ENCODE assay signal across 1 cellular context in the genomic region with DNA sequence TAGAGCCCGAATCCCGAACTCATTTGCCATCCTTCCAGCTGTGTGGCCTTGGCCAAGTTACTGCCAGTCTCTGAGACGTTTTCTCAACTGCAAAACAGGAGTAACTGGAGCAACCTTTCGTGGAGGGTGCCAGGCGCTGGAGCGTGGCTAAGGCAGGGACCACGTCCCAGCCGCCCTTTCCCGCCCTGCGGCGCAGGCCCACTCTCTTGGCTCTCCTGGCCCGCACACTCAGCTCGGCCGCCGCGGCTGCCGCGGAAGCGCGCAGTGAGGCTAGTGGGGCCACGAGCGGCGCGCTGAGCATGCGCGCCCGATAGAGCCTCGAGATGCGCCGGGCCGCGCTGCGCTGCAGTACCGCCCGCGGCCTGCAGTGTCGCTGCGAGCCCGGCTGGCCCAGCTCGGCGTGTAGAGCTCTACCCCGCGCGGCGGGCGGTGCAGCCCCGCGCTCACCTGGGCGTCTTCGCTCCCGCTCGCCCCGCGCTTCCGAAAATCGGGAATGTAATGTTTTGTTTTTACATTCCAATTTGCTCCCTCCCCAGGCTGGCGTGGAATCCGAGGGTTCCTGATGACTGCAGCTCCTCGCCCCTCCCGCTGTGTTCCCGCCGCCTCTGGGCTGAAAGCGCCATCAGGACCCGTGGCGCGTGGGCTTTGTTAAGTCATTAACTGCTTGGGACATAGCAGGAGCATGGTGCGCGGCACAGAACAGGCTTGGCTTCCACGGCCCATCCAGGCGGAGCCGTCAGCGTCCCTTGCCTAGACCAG.
TF ChIP-seq lines count a peak whose summit lies in the region.

No MANE protein-coding gene starts in this region.

TF ChIP-seq in HEK293, 187 proteins besides CTCF, POLR2A, EP300 and RAD21 (continued from another document):
- TF ChIP-seq, protein P1, sequence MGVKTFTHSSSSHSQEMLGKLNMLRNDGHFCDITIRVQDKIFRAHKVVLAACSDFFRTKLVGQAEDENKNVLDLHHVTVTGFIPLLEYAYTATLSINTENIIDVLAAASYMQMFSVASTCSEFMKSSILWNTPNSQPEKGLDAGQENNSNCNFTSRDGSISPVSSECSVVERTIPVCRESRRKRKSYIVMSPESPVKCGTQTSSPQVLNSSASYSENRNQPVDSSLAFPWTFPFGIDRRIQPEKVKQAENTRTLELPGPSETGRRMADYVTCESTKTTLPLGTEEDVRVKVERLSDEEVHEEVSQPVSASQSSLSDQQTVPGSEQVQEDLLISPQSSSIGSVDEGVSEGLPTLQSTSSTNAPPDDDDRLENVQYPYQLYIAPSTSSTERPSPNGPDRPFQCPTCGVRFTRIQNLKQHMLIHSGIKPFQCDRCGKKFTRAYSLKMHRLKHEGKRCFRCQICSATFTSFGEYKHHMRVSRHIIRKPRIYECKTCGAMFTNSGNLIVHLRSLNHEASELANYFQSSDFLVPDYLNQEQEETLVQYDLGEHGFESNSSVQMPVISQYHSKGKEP (tag by site-specific recombination; IDR thresholded peaks at IDR 0.05) = 0 out of 2 replicates have a peak, but pooled peaks have one; percentile 32
- TF ChIP-seq ZNF350 (tag by site-specific recombination; IDR thresholded peaks at IDR 0.05) (no peak), ZNF202 (tag by site-specific recombination; IDR thresholded peaks at IDR 0.05; ENCODE audit: borderline replicate concordance) (peak; percentile 94), MEIS1 (CRISPR knock-in tag; IDR thresholded peaks at IDR 0.05; ENCODE audit: borderline replicate concordance) (no peak), ZNF560 (tag by site-specific recombination; IDR thresholded peaks at IDR 0.05; ENCODE audit: borderline replicate concordance) (no peak), ZNF623 (tag by site-specific recombination; IDR thresholded peaks at IDR 0.05) (no peak), ZBTB7A (tag by site-specific recombination; IDR thresholded peaks at IDR 0.05; ENCODE audit: low read depth) (no peak), ZEB2 (tag by site-specific recombination; IDR thresholded peaks at IDR 0.05) (no peak)
TF ChIP-seq in HEK293: peak in this region for 15.
